In genomic region chr1:62571517-62571916, GRCh38 we compare ENCODE assay signal across 17 cellular contexts. TPM values are rescaled to one million over a fixed set of nuclear protein-coding genes. Genes with fewer than 3 reads are reported as not detected.
"Had no signal": no experiment of that assay in that cellular context is flagged by ENCODE, and none has a peak within 500 bp of the region (broad histone marks: within the 10 kb centered on the region; RNA-seq: fewer than 3 reads in every experiment).

No MANE protein-coding gene starts in this region.

RNA-seq across cellular contexts. Expression of gene ANGPTL3, which starts 25.8 kb away (rescaled TPM):
- total RNA-seq: activated naive CD4-positive, alpha-beta T cell treated with anti-CD3 and anti-CD28 coated beads for 36 hours; activated naive CD4-positive, alpha-beta T cell treated with anti-CD3 and anti-CD28 coated beads, Interleukin-2, amount 50 U/mL, for 72 hours; activated naive CD8-positive, alpha-beta T cell treated with anti-CD3 and anti-CD28 coated beads for 36 hours; activated naive CD8-positive, alpha-beta T cell treated with anti-CD3 and anti-CD28 coated beads, Interleukin-2, amount 10 ng/mL, durations not matched to agents 7 days and 5 days; activated T-cell treated with anti-CD3 and anti-CD28 coated beads, Interleukin-2, amount 50 U/mL, for 4 hours; activated T-cell treated with anti-CD3 and anti-CD28 coated beads, Interleukin-2, amount 50 U/mL, for 72 hours; activated T-helper 1 cell treated with anti-CD3 and anti-CD28 coated beads, Interleukin-12 subunit alpha, Interleukin-12 subunit beta, Interleukin-2, Interleukin-4 antibody, amounts not matched to agents 30 ng/mL and 10 ng/mL and 1 ng/mL, durations not matched to agents 14 hours and 24 hours and 36 hours; activated T-helper 17 cell treated with anti-CD3 and anti-CD28 coated beads, Interleukin-2, amount 50 U/mL, for 72 hours; activated T-helper 2 cell treated with anti-CD3 and anti-CD28 coated beads, Interferon-gamma antibody, Interleukin-2, Interleukin-4, amounts not matched to agents 10 μg/mL and 5 μg/mL and 100 μg/mL, durations not matched to agents 14 hours and 24 hours and 36 hours; aorta; ascending aorta; astrocyte; breast epithelium; bronchial epithelial cell; cardiac muscle cell; cardiac septum; cerebellum had no signal
